In genomic region chr4:183171484-183172267, GRCh38 we compare ENCODE assay signal across 24 cellular contexts.
DNase-seq lines count a peak whose midpoint lies in the region; ATAC-seq and TF ChIP-seq lines count a peak whose summit lies in the region.
"Had no signal": no experiment of that assay in that cellular context is flagged by ENCODE, and none has a peak within 500 bp of the region (broad histone marks: within the 10 kb centered on the region; RNA-seq: fewer than 3 reads in every experiment).

No MANE protein-coding gene starts in this region.

- no peak overlapping the region for H3K9ac ChIP-seq in skeletal muscle satellite cell (ENCODE audit: low read depth, low read length)
- H3K9ac ChIP-seq: BLaER1, neural progenitor cell had no signal

- H3K9me3 ChIP-seq in body of pancreas (no peaks in the 10 kb centered on the region), skeletal muscle satellite cell (replicated peaks; ENCODE audit: low read length) (no peaks in the 10 kb centered on the region)
- H3K9me3 ChIP-seq: BLaER1, esophagus squamous epithelium, tibial artery had no signal

- H3K4me2 ChIP-seq in skeletal muscle satellite cell (ENCODE audit: low read length), result peak overlapping the region; percentile 45
- H3K4me2 ChIP-seq: BLaER1, neural progenitor cell had no signal

- DNase-seq in HT-29 (ENCODE audit: low spot score) (peak; percentile 56), body of pancreas (no peak), kidney tubule cell (ENCODE audit: low spot score) (peak; percentile 84), activated T-cell treated with anti-CD3 and anti-CD28 coated beads for 4 hours (no peak), NCI-H1694 (lab: John Stamatoyannopoulos, UW) (no peak)
- DNase-seq: activated CD8-positive, alpha-beta memory T cell treated with anti-CD3 and anti-CD28 coated beads for 24 hours; activated naive CD8-positive, alpha-beta T cell treated with anti-CD3 and anti-CD28 coated beads, Interleukin-2, amount 10 ng/mL, durations not matched to agents 7 days and 5 days; DMS153; dorsolateral prefrontal cortex; esophagus squamous epithelium; glutamatergic neuron; immature natural killer cell; Karpas-422; NCI-H1105; OCI-M1; stimulated activated naive CD4-positive, alpha-beta T cell; tibial artery had no signal

- TF ChIP-seq CTCF in body of pancreas (IDR thresholded peaks at IDR 0.05), result no peak

- 18 to 22% methylated on average over 4 of the region's 4 CpGs for WGBS in body of pancreas, 2 donors

- peak; percentile 50 for ATAC-seq in body of pancreas
- no peak for ATAC-seq in GM18498 (IDR thresholded peaks at IDR 0.05; ENCODE audit: unreplicated experiment)
- ATAC-seq in GM19324 (IDR thresholded peaks at IDR 0.05; ENCODE audit: low FRiP score, unreplicated experiment), result no peak
- ATAC-seq: activated CD4-positive, CD25-positive, alpha-beta regulatory T cell treated with anti-CD3 and anti-CD28 coated beads, Interleukin-2, amount 50 U/mL, for 24 hours had no signal

- peaks cover 41% of the 10 kb centered on the region for H3K4me1 ChIP-seq in body of pancreas
- H3K4me1 ChIP-seq in skeletal muscle satellite cell (ENCODE audit: control insufficient read depth, insufficient read depth, low read length), result peaks cover 45% of the 10 kb centered on the region
- H3K4me1 ChIP-seq: BLaER1, esophagus squamous epithelium had no signal

- peak overlapping the region in 3 of 4 donors; percentile 26 to 64 (median 33) for H3K27ac ChIP-seq in body of pancreas
- H3K27ac ChIP-seq: BLaER1, dorsolateral prefrontal cortex, esophagus squamous epithelium, neural progenitor cell, SK-N-MC, tibial artery had no signal

- H3K36me3 ChIP-seq in body of pancreas (replicated peaks in 1 of 2; ENCODE audit: insufficient read depth in 1 of 2, low read depth in 2 of 2) (no peaks in the 10 kb centered on the region), skeletal muscle satellite cell (ENCODE audit: insufficient read depth, low read length) (no peaks in the 10 kb centered on the region)
- H3K36me3 ChIP-seq: BLaER1, esophagus squamous epithelium, neural progenitor cell, tibial artery had no signal

- no peak overlapping the region for H3K4me3 ChIP-seq in body of pancreas
- no peak overlapping the region for H3K4me3 ChIP-seq in skeletal muscle satellite cell (ENCODE audit: low read length)
- H3K4me3 ChIP-seq: BLaER1, dorsolateral prefrontal cortex, esophagus squamous epithelium, neural progenitor cell, SK-N-MC, tibial artery had no signal

- intact Hi-C loops in body of pancreas (cut with DNase I), result no loop called here

- H3K27me3 ChIP-seq in body of pancreas (no peaks in the 10 kb centered on the region), skeletal muscle satellite cell (ENCODE audit: control insufficient read depth, insufficient read depth, low read length) (no peaks in the 10 kb centered on the region)
- H3K27me3 ChIP-seq: BLaER1, dorsolateral prefrontal cortex, esophagus squamous epithelium, neural progenitor cell, tibial artery had no signal

- no peak for TF ChIP-seq POLR2A in body of pancreas (IDR thresholded peaks at IDR 0.05)

Comparison
In these comparisons a context has a peak if more than half of its experiments do, and no peak if none do; other contexts are left out.
1. DNase-seq: peak in HT-29 (single experiment) and kidney tubule cell (single experiment); none in body of pancreas (0 of 4), activated T-cell treated with anti-CD3 and anti-CD28 coated beads for 4 hours (single experiment) and NCI-H1694 (single experiment).